ENCODE assay signal across 14 cellular contexts in genomic region chr22:42217752-42218280, GRCh38. TPM values are rescaled to one million over a fixed set of nuclear protein-coding genes. Genes with fewer than 3 reads are reported as not detected.
DNase-seq lines count a peak whose midpoint lies in the region; ATAC-seq and TF ChIP-seq lines count a peak whose summit lies in the region.
"Had no signal": no experiment of that assay in that cellular context is flagged by ENCODE, and none has a peak within 500 bp of the region (broad histone marks: within the 10 kb centered on the region; RNA-seq: fewer than 3 reads in every experiment).

No MANE protein-coding gene starts in this region.

- H2AK5ac ChIP-seq in H9 (ENCODE audit: insufficient read length, low read length) = no peak overlapping the region

- H3K23ac ChIP-seq in H9 (ENCODE audit: insufficient read length, low read depth, low read length) = no peak overlapping the region

- H2BK12ac ChIP-seq in H9 (ENCODE audit: insufficient read length, low read depth, low read length) = no peak overlapping the region

- no peak overlapping the region for H2AFZ ChIP-seq in H9 (ENCODE audit: low read length)

- peak overlapping the region; percentile 5 for H3K4me2 ChIP-seq in H9 (ENCODE audit: insufficient read depth, insufficient read length, low read length)

- H2BK15ac ChIP-seq in H9 (ENCODE audit: low read depth, low read length) = no peak overlapping the region

- no peak overlapping the region for H3K56ac ChIP-seq in H9 (ENCODE audit: insufficient read length, low read depth, low read length)

- WGBS in H9 (ENCODE audit: extremely low coverage, insufficient read length, low lambda C conversion rate) = no CpG with 5 or more reads among the region's 4 CpGs

- peaks cover 22 to 25% (median 24%) of the 10 kb centered on the region in 3 experiments; a peak in 6 of 7 replicates for H3K36me3 Mint-ChIP-seq in H9 (ENCODE audit: insufficient read depth in 1 of 3, low read depth in 3 of 3)
- H3K36me3 Mint-ChIP-seq in central memory CD8-positive, alpha-beta T cell (ENCODE audit: insufficient read depth) = peaks cover 23% of the 10 kb centered on the region
- peaks cover 11% of the 10 kb centered on the region for H3K36me3 Mint-ChIP-seq in mesothelial cell of epicardium

- peaks cover 20% of the 10 kb centered on the region for H3K4me1 ChIP-seq in H9 (ENCODE audit: insufficient read depth, low read length)

- ATAC-seq in central memory CD8-positive, alpha-beta T cell (replicated peaks; ENCODE audit: extremely low read depth, poor library complexity, severe bottlenecking) = no peak
- ATAC-seq in GM21619 (IDR thresholded peaks at IDR 0.05; ENCODE audit: unreplicated experiment) = no peak
- no peak for ATAC-seq in SK-N-SH treated with all-trans-retinoic acid at 6 μM for 48 hours
- ATAC-seq in HG03469 (IDR thresholded peaks at IDR 0.05; ENCODE audit: unreplicated experiment) = no peak

- H3K79me1 ChIP-seq in H9 (ENCODE audit: insufficient read depth, low read depth, low read length, poor library complexity, severe bottlenecking) = peaks cover 21% of the 10 kb centered on the region

- H3K27ac Mint-ChIP-seq in H9 (peak overlapping the region; percentile 63 to 91 (median 70); a peak in 6 of 7 replicates), mesothelial cell of epicardium (peak overlapping the region; percentile 40)
- peak overlapping the region; percentile 88 for H3K27ac Mint-ChIP-seq in central memory CD8-positive, alpha-beta T cell (ENCODE audit: low read depth)

- H4K91ac ChIP-seq in H9 (ENCODE audit: insufficient read length, low read depth, low read length) = no peak overlapping the region

- no peak overlapping the region for H2BK20ac ChIP-seq in H9 (ENCODE audit: low read depth, low read length, poor library complexity, severe bottlenecking)

- no peaks in the 10 kb centered on the region for H4K20me1 ChIP-seq in H9 (ENCODE audit: control insufficient read depth, insufficient read depth, insufficient read length)

- peaks cover 15% of the 10 kb centered on the region; the same call in 1 of the 2 replicates for H3K79me2 ChIP-seq in H9 (ENCODE audit: insufficient read depth, low read length)

- no peak overlapping the region for H3K18ac ChIP-seq in H9 (ENCODE audit: insufficient read length, low read depth, low read length)

- no peak overlapping the region for H2BK120ac ChIP-seq in H9 (ENCODE audit: low read depth, low read length, poor library complexity, severe bottlenecking)

- no peak overlapping the region for H2BK5ac ChIP-seq in H9 (ENCODE audit: insufficient read length, low read length)

- no peak overlapping the region for H4K5ac ChIP-seq in H9 (ENCODE audit: insufficient read length, low read depth, low read length)

- H3K9me3 Mint-ChIP-seq in H9 (no peaks in the 10 kb centered on the region; a peak in 1 of 5 replicates), mesothelial cell of epicardium (no peaks in the 10 kb centered on the region)
- H3K9me3 Mint-ChIP-seq in central memory CD8-positive, alpha-beta T cell = no peaks in the 10 kb centered on the region

- H3K4ac ChIP-seq in H9 (ENCODE audit: low read depth, low read length) = no peak overlapping the region

- no peaks in the 10 kb centered on the region for H3K9me3 ChIP-seq in H9 (ENCODE audit: control insufficient read depth, low read depth, low read length)
- H3K9me3 ChIP-seq: thyroid gland had no signal

- TF ChIP-seq CTCF in H9 (conservative IDR thresholded peaks at IDR 0.05) (no peak), mesothelial cell of epicardium (IDR thresholded peaks at IDR 0.05; ENCODE audit: unreplicated experiment) (no peak)

- H3K14ac ChIP-seq in H9 (ENCODE audit: insufficient read depth, low read length) = no peak overlapping the region

- H3T11ph ChIP-seq in H9 (ENCODE audit: low read length) = no peak overlapping the region

- H3K4me1 Mint-ChIP-seq in H9 (peaks cover 44 to 45% of the 10 kb centered on the region in 2 experiments), mesothelial cell of epicardium (peaks cover 13% of the 10 kb centered on the region)
- H3K4me1 Mint-ChIP-seq in central memory CD8-positive, alpha-beta T cell = peaks cover 59% of the 10 kb centered on the region

- DNase-seq in NCI-H2029 (lab: John Stamatoyannopoulos, UW) (peak; percentile 19), NCI-H2029 treated with DMSO at 0.1 percent for 48 hours (lab: John Stamatoyannopoulos, UW) (no peak), H9 (no peak), mesothelial cell of epicardium (ENCODE audit: low spot score in 2 of 2, unreplicated experiment in 2 of 2) (no peak)
- no peak for DNase-seq in central memory CD8-positive, alpha-beta T cell (ENCODE audit: low spot score in 2 of 2)
- DNase-seq: cerebellar nuclear complex, kidney glomerular epithelial cell, NCI-H526 treated with DMSO at 0.1 percent for 48 hours, thyroid gland had no signal

- H3K9ac ChIP-seq in H9 (ENCODE audit: extremely low read depth, insufficient read length, low read length) = no peak overlapping the region

- H3K27me3 ChIP-seq in H9 (ENCODE audit: insufficient read depth, low read length) = no peaks in the 10 kb centered on the region
- H3K27me3 ChIP-seq: thyroid gland had no signal

- no peak overlapping the region for H4K8ac ChIP-seq in H9 (replicated peaks; ENCODE audit: insufficient read length, low read depth, low read length)

- H3K23me2 ChIP-seq in H9 (ENCODE audit: insufficient read length, low read depth, low read length, poor library complexity, severe bottlenecking) = peaks cover 2% of the 10 kb centered on the region

- H3K4me3 Mint-ChIP-seq in H9 (peak overlapping the region; percentile 13 to 41), mesothelial cell of epicardium (no peak overlapping the region)
- peak overlapping the region; percentile 47 for H3K4me3 Mint-ChIP-seq in central memory CD8-positive, alpha-beta T cell

- H3K27me3 Mint-ChIP-seq in H9 (ENCODE audit: low read depth) = no peaks in the 10 kb centered on the region
- H3K27me3 Mint-ChIP-seq in central memory CD8-positive, alpha-beta T cell = no peaks in the 10 kb centered on the region
- H3K27me3 Mint-ChIP-seq in mesothelial cell of epicardium (ENCODE audit: low read depth) = no peaks in the 10 kb centered on the region

- no peak overlapping the region for H3K27ac ChIP-seq in H9 (ENCODE audit: insufficient read length, low read depth, low read length)
- H3K27ac ChIP-seq: 22Rv1, thyroid gland, VCaP had no signal

TF ChIP-seq in SK-N-SH treated with all-trans-retinoic acid at 6 μM for 48 hours, 23 proteins besides CTCF, POLR2A, EP300 and RAD21 (continues in another document):
- TF ChIP-seq TCF4 (CRISPR knock-in tag; IDR thresholded peaks at IDR 0.05; ENCODE audit: borderline replicate concordance) = no peak
- TF ChIP-seq ZFP3 (CRISPR knock-in tag; IDR thresholded peaks at IDR 0.05) = no peak
- no peak for TF ChIP-seq TSHZ2 (CRISPR knock-in tag; IDR thresholded peaks at IDR 0.05)
- no peak for TF ChIP-seq CSDC2 (CRISPR knock-in tag; IDR thresholded peaks at IDR 0.05)
- no peak for TF ChIP-seq TOX (CRISPR knock-in tag; IDR thresholded peaks at IDR 0.05; ENCODE audit: borderline replicate concordance)
- TF ChIP-seq CREB5 (CRISPR knock-in tag; IDR thresholded peaks at IDR 0.05; ENCODE audit: low read depth) = no peak
- no peak for TF ChIP-seq RARB (CRISPR knock-in tag; IDR thresholded peaks at IDR 0.05)
- no peak for TF ChIP-seq ZC3H10 (CRISPR knock-in tag; IDR thresholded peaks at IDR 0.05)
- TF ChIP-seq BACH2 (CRISPR knock-in tag; IDR thresholded peaks at IDR 0.05; ENCODE audit: borderline replicate concordance) = no peak

RNA-seq across cellular contexts. Expression of gene TCF20, which starts 52.6 kb away (rescaled TPM):
- total RNA-seq in H9 (2021) (75.6 and 76.5 TPM in 2 replicates), mesothelial cell of epicardium (77.4 to 82.2 TPM (median 80.7 TPM) in 3 replicates)
